In genomic region chr12:77065361-77066204, GRCh38 we compare ENCODE assay signal across 8 cellular contexts. TPM values are rescaled to one million over a fixed set of nuclear protein-coding genes. Genes with fewer than 3 reads are reported as not detected.
DNase-seq lines count a peak whose midpoint lies in the region; ATAC-seq, FAIRE-seq and TF ChIP-seq lines count a peak whose summit lies in the region.

E2F7 (minus strand) TSS chr12:77065569; CDS start chr12:77064635, 934 bp downstream.

- H4K20me1 ChIP-seq in K562 (replicated peaks; ENCODE audit: control insufficient read depth, insufficient read depth, low read length): no peaks in the 10 kb centered on the region

- peak within 1 kb of the TSS; percentile 86 to 98 for H3K9ac ChIP-seq in K562 (ENCODE audit: insufficient read depth in 1 of 2, low read depth in 2 of 2, low read length in 2 of 2)

- no peak for TF ChIP-seq EP300 in K562 (IDR thresholded peaks at IDR 0.05; ENCODE audit: low read length)

- H3K27ac ChIP-seq in K562 (ENCODE audit: extremely low read depth, low read depth, low read length): peak within 1 kb of the TSS; percentile 78
- H3K27ac ChIP-seq in gastrocnemius medialis: no peak within 1 kb of the TSS

- TF ChIP-seq POLR2A in GM18526 (IDR thresholded peaks at IDR 0.05; ENCODE audit: extremely low read depth, insufficient read length) (peak; percentile 72), K562 (conservative IDR thresholded peaks at IDR 0.05) (peak; percentile 84), gastrocnemius medialis (IDR thresholded peaks at IDR 0.05) (peak; percentile 10 to 24)

- POLR2A ChIA-PET in K562 (lab: Yijun Ruan, JAX): no interaction called here

- H3K27me3 ChIP-seq in K562 (ENCODE audit: control insufficient read depth in 2 of 2, insufficient read depth in 2 of 2, low read length in 2 of 2): no peaks in the 10 kb centered on the region
- peaks cover 0 to 31% (median 20%) of the 10 kb centered on the region in 3 donors for H3K27me3 ChIP-seq in gastrocnemius medialis

- peaks cover 5 to 6% of the 10 kb centered on the region in 2 experiments; a peak in 4 of 5 replicates for H3K4me1 ChIP-seq in K562 (replicated peaks in 1 of 2; ENCODE audit: control insufficient read depth in 2 of 2, insufficient read depth in 2 of 2, low read length in 2 of 2)
- peaks cover 9 to 14% of the 10 kb centered on the region in 2 donors for H3K4me1 ChIP-seq in gastrocnemius medialis

- DNase-seq in 8988T (peak; percentile 92), NCI-H2081 treated with DMSO at 0.1 percent for 48 hours (lab: John Stamatoyannopoulos, UW) (peak; percentile 70), T1000 (lab: John Stamatoyannopoulos, UW) (peak; percentile 86), K562 (ENCODE audit: extremely low read depth in 1 of 4, low spot score in 3 of 4) (peak; percentile 96 to 100 (median 99)), iPS DF 4.7 (ENCODE audit: extremely low read depth, low spot score) (peak; percentile 83), gastrocnemius medialis (peak; percentile 59 to 60)

- no peaks in the 10 kb centered on the region for H3K9me3 ChIP-seq in K562 (replicated peaks; ENCODE audit: control insufficient read depth, insufficient read depth, low read depth, low read length)
- no peaks in the 10 kb centered on the region for H3K9me3 ChIP-seq in gastrocnemius medialis

- no peak for TF ChIP-seq CTCF in K562 (IDR thresholded peaks at IDR 0.05 in 2 of 3, conservative IDR thresholded peaks at IDR 0.05 in 1 of 3; ENCODE audit: insufficient read depth in 2 of 3, low read depth in 1 of 3, low read length in 3 of 3)
- no peak for TF ChIP-seq CTCF in gastrocnemius medialis (IDR thresholded peaks at IDR 0.05 in 4 of 5, conservative IDR thresholded peaks at IDR 0.05 in 1 of 5)

- H3K9me1 ChIP-seq in K562 (ENCODE audit: control insufficient read depth, insufficient read depth, low read length): no peaks in the 10 kb centered on the region

- intact Hi-C loops in K562 (cut with micrococcal nuclease) (no loop called here), gastrocnemius medialis (cut with DNase I; ENCODE audit: low total_unique reads) (no loop called here)

- H3K79me2 ChIP-seq in K562 (ENCODE audit: control insufficient read depth, insufficient read depth, low read length): peaks cover 18% of the 10 kb centered on the region; the same call in 2 of the 3 replicates

- FAIRE-seq in K562 (lab: Jason Lieb, UNC): peak; percentile 81

- H3K36me3 ChIP-seq in K562 (ENCODE audit: control insufficient read depth, insufficient read depth, low read length): peaks cover 29% of the 10 kb centered on the region
- H3K36me3 ChIP-seq in gastrocnemius medialis: no peaks in the 10 kb centered on the region

- TF ChIP-seq RAD21 in K562 (CRISPR knock-in tag; conservative IDR thresholded peaks at IDR 0.05 in 1 of 2, IDR thresholded peaks at IDR 0.05 in 1 of 2): no peak

- in situ Hi-C loops in K562 (cut with MboI): no loop called here
- in situ Hi-C loops in gastrocnemius medialis (cut with MboI; ENCODE audit: low sequenced_read_pairs in 4 of 4): no loop called here

- CTCF ChIA-PET in K562 (lab: Yijun Ruan, JAX; ENCODE audit: low intra/inter-chr PET ratio): no interaction called here

- peak; percentile 35 for ATAC-seq in HG03060 (IDR thresholded peaks at IDR 0.05; ENCODE audit: low read depth, unreplicated experiment)
- peak; percentile 97 for ATAC-seq in K562
- peak; percentile 91 to 96 for ATAC-seq in gastrocnemius medialis

- H3K4me3 ChIP-seq in K562 (peak within 1 kb of the TSS; percentile 89), gastrocnemius medialis (peak within 1 kb of the TSS; percentile 61 to 82 (median 68))

- BruUV-seq in K562 (replicated peaks; lab: Mats Ljungman, UMichigan): TSS peak; percentile 75

- H3K4me2 ChIP-seq in K562 (ENCODE audit: insufficient read depth, low read length): peak within 1 kb of the TSS; percentile 87

- peak within 1 kb of the TSS; percentile 90 for H2AFZ ChIP-seq in K562 (ENCODE audit: low read depth, low read length)

- WGBS in K562 (ENCODE audit: insufficient coverage, low coverage, missing lambda C conversion rate): under 1% methylated on average over 51 of the region's 87 CpGs

TF ChIP-seq in K562, 482 proteins besides CTCF, POLR2A, EP300 and RAD21 (continues in another document):
- TF ChIP-seq SREBF2 (CRISPR knock-in tag; IDR thresholded peaks at IDR 0.05) (no peak), PCBP2 (IDR thresholded peaks at IDR 0.05; ENCODE audit: low read depth, low read length, poor library complexity, severe bottlenecking) (peak; percentile 62), HDAC2 (IDR thresholded peaks at IDR 0.05) (0 out of 2 replicates have a peak, but pooled peaks have one; percentile 41), POLR3G (IDR thresholded peaks at IDR 0.05; ENCODE audit: extremely low read depth, insufficient read length, insufficient replicate concordance) (no peak), CTBP1 (IDR thresholded peaks at IDR 0.05; ENCODE audit: borderline replicate concordance) (peak; percentile 95)

RNA-seq across cellular contexts. Expression of gene E2F7, which starts in this region (rescaled TPM):
- 20.8 and 46.3 TPM in 2 replicates for total RNA-seq in K562 (2011; cell fraction: chromatin; rRNA removed; ENCODE audit: low replicate concordance)
- total RNA-seq in K562 (2011; cell fraction: nucleolus; rRNA removed): 6.0 and 10.8 TPM in 2 replicates
- total RNA-seq in K562 (2011; cell fraction: nucleoplasm; rRNA removed): 16.0 and 16.2 TPM in 2 replicates
- 4.5 and 7.0 TPM in 2 replicates for total RNA-seq in K562 (2014; rRNA removed)
- 9.4 and 10.5 TPM in 2 replicates for total RNA-seq in K562 (2014; rRNA removed; fragmentation: Illumina TruSeq; extraction: Trizol)
- 8.8 and 9.0 TPM in 2 replicates for total RNA-seq in K562 (2015; rRNA removed; fragmentation: Illumina TruSeq; extraction: Trizol)
- 13.0 and 13.5 TPM in 2 replicates for total RNA-seq in K562 (2021)
- polyA plus RNA-seq in K562 (2011; rRNA removed): 6.8 and 8.1 TPM in 2 replicates
- polyA plus RNA-seq in K562 (2011; cell fraction: cytosol; rRNA removed): 4.7 and 5.2 TPM in 2 replicates
- 10.9 and 13.7 TPM in 2 replicates for polyA plus RNA-seq in K562 (2011; cell fraction: nucleus; rRNA removed)
- polyA plus RNA-seq in K562 (2012): 6.1 and 6.9 TPM in 2 replicates
- 12.8 and 13.6 TPM in 2 replicates for polyA plus RNA-seq in K562 (2014; fragmentation: Illumina TruSeq; extraction: Trizol)
- 1 to 10 TPM; 3.4 to 3.5 TPM for polyA plus RNA-seq in K562 (2014; fragmentation: Nextera tagmentation; extraction: Ambion mirVana)
- polyA plus RNA-seq in K562 (2014; rRNA removed): 7.3 and 9.9 TPM in 2 replicates
- 10.0 TPM in 2 replicates for polyA minus RNA-seq in K562 (2011; rRNA and poly(A)+ RNA removed)
- polyA minus RNA-seq in K562 (2011; cell fraction: cytosol; rRNA and poly(A)+ RNA removed): 7.6 and 8.6 TPM in 2 replicates
- 15.6 and 22.0 TPM in 2 replicates for polyA minus RNA-seq in K562 (2011; cell fraction: nucleus; rRNA and poly(A)+ RNA removed)
- not detected for total RNA-seq in gastrocnemius medialis

Comparison
In these comparisons a context has a peak if more than half of its experiments do, and no peak if none do; other contexts are left out.
1. RNA of gene E2F7 (total RNA-seq): 4.5 to 46.3 TPM in K562; not detected in gastrocnemius medialis; every median in the first group is over 4 times any median in the second.
2. Peak in DNase-seq, ATAC-seq and H3K4me3 ChIP-seq in gastrocnemius medialis; RNA of the gene not detected or under 1 TPM.
3. POLR2A ChIP-seq: peak in every context shown above with its lines; median percentile 84 in K562; 72 in GM18526; 17 in gastrocnemius medialis.
4. ATAC-seq: peak in every context shown above with its lines; median percentile 97 in K562; 94 in gastrocnemius medialis; 35 in HG03060.
5. Peak in every context shown above with its lines, with median percentiles within 50 percentile points of each other: DNase-seq.